Comparison of ENCODE assay signal across 12 cellular contexts in the genomic region with DNA sequence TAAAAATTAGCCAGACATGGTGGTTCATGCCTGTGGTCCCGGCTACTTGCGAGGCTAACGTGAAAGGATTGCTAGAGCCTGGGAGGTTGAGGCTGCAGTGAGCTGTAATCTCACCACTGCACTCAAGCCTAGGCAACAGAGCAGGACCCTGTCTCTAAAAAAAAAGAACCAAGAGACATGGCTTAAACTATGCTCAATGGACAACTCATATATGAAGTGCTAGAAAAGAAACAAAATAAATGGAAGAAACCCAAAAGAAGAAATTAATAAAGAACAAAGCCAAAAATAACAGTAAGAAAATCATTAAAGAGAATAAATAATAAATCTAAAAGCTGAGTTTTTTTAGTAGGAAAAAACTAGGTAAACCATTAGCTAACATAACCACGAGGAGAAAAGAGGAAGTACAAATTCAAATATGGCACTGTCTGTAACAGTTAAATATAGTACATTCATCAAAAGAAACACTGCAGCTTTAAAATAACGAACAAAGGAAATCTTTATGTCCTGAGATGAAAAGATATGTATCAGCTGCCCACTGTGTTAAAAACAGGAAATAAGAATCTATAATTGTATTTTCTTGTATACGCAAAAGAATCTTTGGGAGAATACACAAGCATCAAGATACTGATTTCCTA. TPM values are rescaled to one million over a fixed set of nuclear protein-coding genes. Genes with fewer than 3 reads are reported as not detected.
A peak's percentile ranks its signal among the peaks of the same experiment; 100 is the strongest.
DNase-seq lines count a peak whose midpoint lies in the region; ATAC-seq and TF ChIP-seq lines count a peak whose summit lies in the region.
"Had no signal": no experiment of that assay in that cellular context is flagged by ENCODE, and none has a peak within 500 bp of the region (broad histone marks: within the 10 kb centered on the region; RNA-seq: fewer than 3 reads in every experiment).

No MANE protein-coding gene starts in this region.

- H3K4ac ChIP-seq in H9 (ENCODE audit: low read depth, low read length), result no peak overlapping the region

- no peak overlapping the region for H4K8ac ChIP-seq in H9 (replicated peaks; ENCODE audit: insufficient read length, low read depth, low read length)

- H3K4me1 Mint-ChIP-seq in activated T-helper 2 cell treated with anti-CD3 and anti-CD28 coated beads, Interferon-gamma antibody, Interleukin-2, Interleukin-4, amounts not matched to agents 10 μg/mL and 5 μg/mL and 100 μg/mL, durations not matched to agents 14 hours and 24 hours and 36 hours (ENCODE audit: low read depth), result peaks cover 11% of the 10 kb centered on the region
- no peaks in the 10 kb centered on the region for H3K4me1 Mint-ChIP-seq in H9

- no peaks in the 10 kb centered on the region for H3K23me2 ChIP-seq in H9 (ENCODE audit: insufficient read length, low read depth, low read length, poor library complexity, severe bottlenecking)

- no peak overlapping the region for H2BK5ac ChIP-seq in H9 (ENCODE audit: insufficient read length, low read length)

- no peaks in the 10 kb centered on the region for H3K27me3 Mint-ChIP-seq in activated T-helper 2 cell treated with anti-CD3 and anti-CD28 coated beads, Interferon-gamma antibody, Interleukin-2, Interleukin-4, amounts not matched to agents 10 μg/mL and 5 μg/mL and 100 μg/mL, durations not matched to agents 14 hours and 24 hours and 36 hours (ENCODE audit: low read depth)
- H3K27me3 Mint-ChIP-seq in H9 (ENCODE audit: low read depth), result no peaks in the 10 kb centered on the region

- no peak overlapping the region for H3K14ac ChIP-seq in H9 (ENCODE audit: insufficient read depth, low read length)

- no peak overlapping the region for H2BK12ac ChIP-seq in H9 (ENCODE audit: insufficient read length, low read depth, low read length)

- no peak overlapping the region for H2BK15ac ChIP-seq in H9 (ENCODE audit: low read depth, low read length)

- H4K5ac ChIP-seq in H9 (ENCODE audit: insufficient read length, low read depth, low read length), result no peak overlapping the region

- H3K4me3 ChIP-seq in right atrium auricular region, result no peak overlapping the region
- H3K4me3 ChIP-seq: PC-9 had no signal

- no peak overlapping the region for H2AFZ ChIP-seq in H9 (ENCODE audit: low read length)
- H2AFZ ChIP-seq: PC-9 had no signal

- no peaks in the 10 kb centered on the region for H3K27me3 ChIP-seq in right atrium auricular region
- H3K27me3 ChIP-seq in H9 (ENCODE audit: insufficient read depth, low read length), result no peaks in the 10 kb centered on the region

- peak; percentile 74 for ATAC-seq in GM18909 (IDR thresholded peaks at IDR 0.05; ENCODE audit: poor library complexity, unreplicated experiment)

- no peaks in the 10 kb centered on the region for H3K9me3 Mint-ChIP-seq in activated T-helper 2 cell treated with anti-CD3 and anti-CD28 coated beads, Interferon-gamma antibody, Interleukin-2, Interleukin-4, amounts not matched to agents 10 μg/mL and 5 μg/mL and 100 μg/mL, durations not matched to agents 14 hours and 24 hours and 36 hours
- H3K9me3 Mint-ChIP-seq in H9, result no peaks in the 10 kb centered on the region

- H3K18ac ChIP-seq in H9 (ENCODE audit: insufficient read length, low read depth, low read length), result no peak overlapping the region

- H3K27ac ChIP-seq in right atrium auricular region (no peak overlapping the region), H9 (ENCODE audit: insufficient read length, low read depth, low read length) (no peak overlapping the region)
- H3K27ac ChIP-seq: C4-2B, PC-9 had no signal

- no peak overlapping the region for H3K23ac ChIP-seq in H9 (ENCODE audit: insufficient read length, low read depth, low read length)

- H3K4me1 ChIP-seq in right atrium auricular region, result no peaks in the 10 kb centered on the region
- H3K4me1 ChIP-seq in H9 (ENCODE audit: insufficient read depth, low read length), result no peaks in the 10 kb centered on the region

- no peak for TF ChIP-seq CTCF in right atrium auricular region (IDR thresholded peaks at IDR 0.05)
- no peak for TF ChIP-seq CTCF in H9 (conservative IDR thresholded peaks at IDR 0.05)

- H3K79me2 ChIP-seq in H9 (ENCODE audit: insufficient read depth, low read length), result no peaks in the 10 kb centered on the region

- no peak overlapping the region for H2BK20ac ChIP-seq in H9 (ENCODE audit: low read depth, low read length, poor library complexity, severe bottlenecking)

- H3K36me3 ChIP-seq in right atrium auricular region, result peaks cover 34% of the 10 kb centered on the region

- DNase-seq in CD1c-positive myeloid dendritic cell (ENCODE audit: extremely low spot score), result peak; percentile 4
- DNase-seq in HT-29 (ENCODE audit: low spot score), result peak; percentile 11
- DNase-seq in activated T-helper 2 cell treated with anti-CD3 and anti-CD28 coated beads, Interferon-gamma antibody, Interleukin-2, Interleukin-4, amounts not matched to agents 10 μg/mL and 5 μg/mL and 100 μg/mL, durations not matched to agents 14 hours and 24 hours and 36 hours (ENCODE audit: low spot score), result no peak
- DNase-seq in right atrium auricular region (ENCODE audit: low spot score), result no peak
- DNase-seq in H9, result no peak
- no peak for DNase-seq in hepatic stellate cell (ENCODE audit: low spot score)
- DNase-seq in islet precursor cell, result no peak
- DNase-seq: effector memory CD4-positive, alpha-beta T cell; IMR-90; PC-9 had no signal

- H3K9me3 ChIP-seq in right atrium auricular region (no peaks in the 10 kb centered on the region), H9 (ENCODE audit: control insufficient read depth, low read depth, low read length) (no peaks in the 10 kb centered on the region)

- H3K27ac Mint-ChIP-seq in activated T-helper 2 cell treated with anti-CD3 and anti-CD28 coated beads, Interferon-gamma antibody, Interleukin-2, Interleukin-4, amounts not matched to agents 10 μg/mL and 5 μg/mL and 100 μg/mL, durations not matched to agents 14 hours and 24 hours and 36 hours, result peak overlapping the region; percentile 34
- no peak overlapping the region for H3K27ac Mint-ChIP-seq in H9

- H3K9ac ChIP-seq in H9 (ENCODE audit: extremely low read depth, insufficient read length, low read length), result no peak overlapping the region

- no peak overlapping the region for H2AK5ac ChIP-seq in H9 (ENCODE audit: insufficient read length, low read length)

- no peaks in the 10 kb centered on the region for H4K20me1 ChIP-seq in H9 (ENCODE audit: control insufficient read depth, insufficient read depth, insufficient read length)

- no CpG with 5 or more reads among the region's 6 CpGs for WGBS in H9 (ENCODE audit: extremely low coverage, insufficient read length, low lambda C conversion rate)

- H4K91ac ChIP-seq in H9 (ENCODE audit: insufficient read length, low read depth, low read length), result no peak overlapping the region

- peaks cover 62% of the 10 kb centered on the region for H3K36me3 Mint-ChIP-seq in activated T-helper 2 cell treated with anti-CD3 and anti-CD28 coated beads, Interferon-gamma antibody, Interleukin-2, Interleukin-4, amounts not matched to agents 10 μg/mL and 5 μg/mL and 100 μg/mL, durations not matched to agents 14 hours and 24 hours and 36 hours (ENCODE audit: low read depth)
- peaks cover 7 to 32% (median 21%) of the 10 kb centered on the region in 3 experiments; a peak in 6 of 7 replicates for H3K36me3 Mint-ChIP-seq in H9 (ENCODE audit: insufficient read depth in 1 of 3, low read depth in 3 of 3)

- no peak overlapping the region for H2BK120ac ChIP-seq in H9 (ENCODE audit: low read depth, low read length, poor library complexity, severe bottlenecking)

- no peak overlapping the region for H3K4me3 Mint-ChIP-seq in activated T-helper 2 cell treated with anti-CD3 and anti-CD28 coated beads, Interferon-gamma antibody, Interleukin-2, Interleukin-4, amounts not matched to agents 10 μg/mL and 5 μg/mL and 100 μg/mL, durations not matched to agents 14 hours and 24 hours and 36 hours (ENCODE audit: low read depth)
- no peak overlapping the region for H3K4me3 Mint-ChIP-seq in H9

- no peaks in the 10 kb centered on the region for H3K79me1 ChIP-seq in H9 (ENCODE audit: insufficient read depth, low read depth, low read length, poor library complexity, severe bottlenecking)

- intact Hi-C loops in activated T-helper 2 cell treated with anti-CD3 and anti-CD28 coated beads, Interferon-gamma antibody, Interleukin-2, Interleukin-4, amounts not matched to agents 10 μg/mL and 5 μg/mL and 100 μg/mL, durations not matched to agents 14 hours and 24 hours and 36 hours (cut with micrococcal nuclease), result no loop called here

- H3K56ac ChIP-seq in H9 (ENCODE audit: insufficient read length, low read depth, low read length), result no peak overlapping the region

- no peak overlapping the region for H3K4me2 ChIP-seq in H9 (ENCODE audit: insufficient read depth, insufficient read length, low read length)
- H3K4me2 ChIP-seq: PC-9 had no signal

- no peak overlapping the region for H3T11ph ChIP-seq in H9 (ENCODE audit: low read length)

RNA-seq across cellular contexts. Expression of a gene that starts 48.7 kb away (rescaled TPM):
- 17.9 and 18.2 TPM in 2 replicates for total RNA-seq in HT-29 (2014; rRNA removed; shearing (Covaris generic))
- 41.0 and 41.4 TPM in 2 replicates for total RNA-seq in activated T-helper 2 cell treated with anti-CD3 and anti-CD28 coated beads, Interferon-gamma antibody, Interleukin-2, Interleukin-4, amounts not matched to agents 10 μg/mL and 5 μg/mL and 100 μg/mL, durations not matched to agents 14 hours and 24 hours and 36 hours
- total RNA-seq in right atrium auricular region, result 10 to 100 TPM; 11.8 to 13.1 TPM
- 34.1 and 34.6 TPM in 2 replicates for total RNA-seq in H9 (2021)

Comparison
In these comparisons a context has a peak if more than half of its experiments do, and no peak if none do; other contexts are left out.
1. DNase-seq: peak in CD1c-positive myeloid dendritic cell (single experiment) and HT-29 (single experiment); none in activated T-helper 2 cell treated with anti-CD3 and anti-CD28 coated beads, Interferon-gamma antibody, Interleukin-2, Interleukin-4, amounts not matched to agents 10 μg/mL and 5 μg/mL and 100 μg/mL, durations not matched to agents 14 hours and 24 hours and 36 hours (single experiment), right atrium auricular region (single experiment), H9 (single experiment), hepatic stellate cell (single experiment) and islet precursor cell (single experiment).